ENCODE assay signal across 9 cellular contexts in genomic region chr1:8598060-8598724, GRCh38.
DNase-seq lines count a peak whose midpoint lies in the region; ATAC-seq and TF ChIP-seq lines count a peak whose summit lies in the region.
"Had no signal": no experiment of that assay in that cellular context is flagged by ENCODE, and none has a peak within 500 bp of the region (broad histone marks: within the 10 kb centered on the region; RNA-seq: fewer than 3 reads in every experiment).

No MANE protein-coding gene starts in this region.

- H3K9me3 Mint-ChIP-seq in CD4-positive, CD25-positive, alpha-beta regulatory T cell: peaks cover 0 to 2% (median 0%) of the 10 kb centered on the region in 7 donors
- no peaks in the 10 kb centered on the region for H3K9me3 Mint-ChIP-seq in osteocyte (ENCODE audit: unreplicated experiment)
- H3K9me3 Mint-ChIP-seq in stimulated activated naive CD8-positive, alpha-beta T cell treated with anti-CD3 and anti-CD28 coated beads, Interleukin-15, amount 100 ng/mL, for 72 hours: peaks cover 10 to 14% of the 10 kb centered on the region in 2 donors

- no peak overlapping the region for H3K27ac ChIP-seq in CD4-positive, CD25-positive, alpha-beta regulatory T cell (ENCODE audit: insufficient read depth, low read length, poor library complexity, severe bottlenecking)
- H3K27ac ChIP-seq in foreskin keratinocyte: no peak overlapping the region

- ATAC-seq in CD4-positive, CD25-positive, alpha-beta regulatory T cell (ENCODE audit: low read depth in 2 of 2): no peak
- peak; percentile 28 for ATAC-seq in foreskin keratinocyte
- no peak for ATAC-seq in stimulated activated naive CD8-positive, alpha-beta T cell treated with anti-CD3 and anti-CD28 coated beads, Interleukin-15, amount 100 ng/mL, for 72 hours

- H3K4me1 ChIP-seq in CD4-positive, CD25-positive, alpha-beta regulatory T cell (ENCODE audit: control insufficient read depth, insufficient read depth, low read length, poor library complexity, severe bottlenecking): peaks cover 17% of the 10 kb centered on the region
- H3K4me1 ChIP-seq in foreskin keratinocyte: peaks cover 4% of the 10 kb centered on the region

- no peaks in the 10 kb centered on the region for H3K9me3 ChIP-seq in CD4-positive, CD25-positive, alpha-beta regulatory T cell (ENCODE audit: control insufficient read depth in 2 of 2, low read length in 2 of 2)

- TF ChIP-seq CTCF in foreskin keratinocyte (conservative IDR thresholded peaks at IDR 0.05): peak; percentile 53
- TF ChIP-seq CTCF in osteocyte (IDR thresholded peaks at IDR 0.05): peak; percentile 40

- H3K4me1 Mint-ChIP-seq in CD4-positive, CD25-positive, alpha-beta regulatory T cell: peaks cover 26 to 57% (median 40%) of the 10 kb centered on the region in 4 donors
- H3K4me1 Mint-ChIP-seq in osteocyte (ENCODE audit: unreplicated experiment): peaks cover 20% of the 10 kb centered on the region
- H3K4me1 Mint-ChIP-seq in stimulated activated naive CD8-positive, alpha-beta T cell treated with anti-CD3 and anti-CD28 coated beads, Interleukin-15, amount 100 ng/mL, for 72 hours: peaks cover 39% of the 10 kb centered on the region

- H3K4me3 ChIP-seq in CD4-positive, CD25-positive, alpha-beta regulatory T cell (ENCODE audit: low read depth, low read length): no peak overlapping the region

- H3K27me3 Mint-ChIP-seq in CD4-positive, CD25-positive, alpha-beta regulatory T cell: no peaks in the 10 kb centered on the region
- H3K27me3 Mint-ChIP-seq in osteocyte (ENCODE audit: unreplicated experiment): no peaks in the 10 kb centered on the region
- H3K27me3 Mint-ChIP-seq in stimulated activated naive CD8-positive, alpha-beta T cell treated with anti-CD3 and anti-CD28 coated beads, Interleukin-15, amount 100 ng/mL, for 72 hours: no peaks in the 10 kb centered on the region

- DNase-seq in CD4-positive, CD25-positive, alpha-beta regulatory T cell: no peak
- peak; percentile 85 for DNase-seq in NCI-H69 (lab: John Stamatoyannopoulos, UW)
- DNase-seq in foreskin keratinocyte: no peak
- DNase-seq in osteocyte (ENCODE audit: extremely low spot score, unreplicated experiment): no peak
- no peak for DNase-seq in stimulated activated CD4-positive, alpha-beta T cell treated with anti-CD3 and anti-CD28 coated beads, Interleukin-2, amount 100 ng/mL, for 24 hours
- DNase-seq in activated CD8-positive, alpha-beta memory T cell treated with anti-CD3 and anti-CD28 coated beads, Interleukin-2, amount 50 U/mL, for 4 hours: no peak
- no peak for DNase-seq in stimulated activated naive CD8-positive, alpha-beta T cell treated with anti-CD3 and anti-CD28 coated beads, Interleukin-15, amount 100 ng/mL, for 72 hours
- DNase-seq in activated gamma-delta T cell (lab: John Stamatoyannopoulos, UW): no peak
- DNase-seq: activated CD8-positive, alpha-beta memory T cell treated with anti-CD3 and anti-CD28 coated beads, Interleukin-2, amount 50 U/mL, for 48 hours had no signal

- peak overlapping the region in 2 of 3 donors; percentile 14 to 76 for H3K27ac Mint-ChIP-seq in CD4-positive, CD25-positive, alpha-beta regulatory T cell
- peak overlapping the region; percentile 1 for H3K27ac Mint-ChIP-seq in osteocyte (ENCODE audit: unreplicated experiment)
- H3K27ac Mint-ChIP-seq in stimulated activated naive CD8-positive, alpha-beta T cell treated with anti-CD3 and anti-CD28 coated beads, Interleukin-15, amount 100 ng/mL, for 72 hours: peak overlapping the region in 1 of 2 donors; percentile 31

- no peaks in the 10 kb centered on the region for H3K36me3 Mint-ChIP-seq in CD4-positive, CD25-positive, alpha-beta regulatory T cell
- no peaks in the 10 kb centered on the region for H3K36me3 Mint-ChIP-seq in osteocyte (ENCODE audit: unreplicated experiment)

- no peaks in the 10 kb centered on the region for H3K27me3 ChIP-seq in CD4-positive, CD25-positive, alpha-beta regulatory T cell (ENCODE audit: control insufficient read depth, insufficient read depth, low read length)
- no peaks in the 10 kb centered on the region for H3K27me3 ChIP-seq in foreskin keratinocyte

- no peaks in the 10 kb centered on the region for H3K36me3 ChIP-seq in CD4-positive, CD25-positive, alpha-beta regulatory T cell (ENCODE audit: control insufficient read depth, insufficient read depth, low read length)

- no peak overlapping the region for H3K4me3 Mint-ChIP-seq in CD4-positive, CD25-positive, alpha-beta regulatory T cell
- H3K4me3 Mint-ChIP-seq in osteocyte (ENCODE audit: unreplicated experiment): no peak overlapping the region
- no peak overlapping the region for H3K4me3 Mint-ChIP-seq in stimulated activated naive CD8-positive, alpha-beta T cell treated with anti-CD3 and anti-CD28 coated beads, Interleukin-15, amount 100 ng/mL, for 72 hours
